In the genomic region with DNA sequence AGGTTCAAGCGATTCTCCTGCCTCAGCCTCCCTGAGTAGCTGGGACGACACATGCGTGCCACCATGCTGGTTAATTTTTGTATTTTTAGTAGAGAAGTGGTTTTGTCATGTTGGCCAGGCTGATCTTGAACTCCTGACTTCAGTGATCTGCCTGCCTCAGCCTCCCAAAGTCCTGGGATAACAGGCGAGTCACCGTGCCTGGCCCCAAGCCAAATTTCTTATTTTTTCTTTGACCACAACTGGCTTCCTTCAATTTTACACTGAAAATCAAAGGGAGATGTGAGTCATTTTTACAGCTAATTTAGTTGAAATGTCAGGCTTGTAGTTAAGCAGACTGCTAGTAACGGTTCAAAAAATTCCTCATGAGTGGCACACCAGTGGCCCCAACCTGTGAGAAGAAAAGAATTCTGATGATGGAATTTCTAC, we compare ENCODE assay signal across 9 cellular contexts. TPM values are rescaled to one million over a fixed set of nuclear protein-coding genes. Genes with fewer than 3 reads are reported as not detected.
DNase-seq lines count a peak whose midpoint lies in the region; ATAC-seq and TF ChIP-seq lines count a peak whose summit lies in the region.
"Had no signal": no experiment of that assay in that cellular context is flagged by ENCODE, and none has a peak within 500 bp of the region (broad histone marks: within the 10 kb centered on the region; RNA-seq: fewer than 3 reads in every experiment).

No MANE protein-coding gene starts in this region.

- H3K36me3 ChIP-seq in SK-N-MC (ENCODE audit: insufficient read depth, low read length) (peaks cover 34% of the 10 kb centered on the region), Peyer's patch (no peaks in the 10 kb centered on the region)

- no peaks in the 10 kb centered on the region for H3K27me3 ChIP-seq in Peyer's patch

- ATAC-seq in HG03039 (IDR thresholded peaks at IDR 0.05; ENCODE audit: unreplicated experiment), result no peak

- peak overlapping the region; percentile 41 for H3K9ac ChIP-seq in SK-N-MC (ENCODE audit: insufficient read length)
- H3K9ac ChIP-seq: KMS-11 had no signal

- H3K4me3 ChIP-seq in SK-N-MC (no peak overlapping the region), Peyer's patch (no peak overlapping the region)

- TF ChIP-seq POLR2A in Peyer's patch (IDR thresholded peaks at IDR 0.05), result no peak

- H3K27ac ChIP-seq in SK-N-MC (peak overlapping the region; percentile 86), Peyer's patch (no peak overlapping the region)
- H3K27ac ChIP-seq: KMS-11 had no signal

- no peak for TF ChIP-seq CTCF in Peyer's patch (IDR thresholded peaks at IDR 0.05)

- H3K4me1 ChIP-seq in Peyer's patch, result peaks cover 0 to 8% (median 0%) of the 10 kb centered on the region in 4 donors

- H3K9me3 ChIP-seq in SK-N-MC (ENCODE audit: low read depth, low read length) (no peaks in the 10 kb centered on the region), Peyer's patch (no peaks in the 10 kb centered on the region)

- DNase-seq in H4 (ENCODE audit: low spot score) (peak; percentile 94), SK-N-MC (ENCODE audit: low read depth, low spot score) (no peak), dermis microvascular lymphatic vessel endothelial cell (ENCODE audit: low read depth in 2 of 2) (peak; percentile 59 to 93), NCI-H2171 treated with DMSO at 0.1 percent for 48 hours (lab: John Stamatoyannopoulos, UW) (no peak), ecto neural progenitor cell (ENCODE audit: low spot score) (no peak), Peyer's patch (no peak)
- peak; percentile 55 for DNase-seq in stimulated activated CD4-positive, alpha-beta T cell treated with anti-CD3 and anti-CD28 coated beads, Interleukin-2, amount 100 ng/mL, for 24 hours

RNA-seq across cellular contexts. Expression of gene RNF216, which starts 7.8 kb away (rescaled TPM):
- 60.5 and 65.4 TPM in 2 replicates for total RNA-seq in H4 (2014; rRNA removed; shearing (Covaris generic))
- 20.9 and 31.6 TPM in 2 replicates for total RNA-seq in dermis microvascular lymphatic vessel endothelial cell
- 10 to 100 TPM; 21.9 to 92.4 (median 36.0) TPM for total RNA-seq in Peyer's patch

Comparison
In these comparisons a context has a peak if more than half of its experiments do, and no peak if none do; other contexts are left out.
1. DNase-seq: peak in H4 (single experiment), dermis microvascular lymphatic vessel endothelial cell (2 of 2) and stimulated activated CD4-positive, alpha-beta T cell treated with anti-CD3 and anti-CD28 coated beads, Interleukin-2, amount 100 ng/mL, for 24 hours (2 of 2); none in SK-N-MC (single experiment), NCI-H2171 treated with DMSO at 0.1 percent for 48 hours (single experiment), ecto neural progenitor cell (single experiment) and Peyer's patch (0 of 3).